Comparison of ENCODE assay signal across 1 cellular context in genomic region chr12:661720-662486, GRCh38.
TF ChIP-seq lines count a peak whose summit lies in the region.

No MANE protein-coding gene starts in this region.

TF ChIP-seq in SK-N-SH treated with all-trans-retinoic acid at 6 μM for 48 hours, 23 proteins besides CTCF, POLR2A, EP300 and RAD21 (continued from another document):
- TF ChIP-seq TSHZ2 (CRISPR knock-in tag; IDR thresholded peaks at IDR 0.05) (no peak), TOX (CRISPR knock-in tag; IDR thresholded peaks at IDR 0.05; ENCODE audit: borderline replicate concordance) (no peak)
